30 cellular contexts compared by ENCODE assay signal in genomic region chr6:39913391-39913916, GRCh38. TPM values are rescaled to one million over a fixed set of nuclear protein-coding genes. Genes with fewer than 3 reads are reported as not detected.
"Had no signal": no experiment of that assay in that cellular context is flagged by ENCODE, and none has a peak within 500 bp of the region (broad histone marks: within the 10 kb centered on the region; RNA-seq: fewer than 3 reads in every experiment).

No MANE protein-coding gene starts in this region.

- ATAC-seq: activated CD4-positive, alpha-beta T cell treated with anti-CD3 and anti-CD28 coated beads for 36 hours; activated CD8-positive, alpha-beta memory T cell treated with anti-CD3 and anti-CD28 coated beads, Interleukin-2, amount 10 ng/mL, durations not matched to agents 7 days and 5 days; activated CD8-positive, alpha-beta T cell treated with anti-CD3 and anti-CD28 coated beads, Interleukin-2, amount 10 ng/mL, durations not matched to agents 7 days and 5 days; activated naive CD8-positive, alpha-beta T cell treated with anti-CD3 and anti-CD28 coated beads, Interleukin-2, amount 50 U/mL, for 24 hours had no signal

- FAIRE-seq: bronchial epithelial cell, TTC549 had no signal

- H3K27ac ChIP-seq: ascending aorta, cardiac muscle cell, VCaP had no signal

- H3K4me3 ChIP-seq: ascending aorta, cardiac muscle cell had no signal

- H3K4me1 ChIP-seq: ascending aorta had no signal

- H3K9me3 ChIP-seq: ascending aorta had no signal

- DNase-seq: activated B cell treated with CpG ODN at 0.5 μM for 24 hours; activated CD4-positive, alpha-beta memory T cell treated with anti-CD3 and anti-CD28 coated beads, Interleukin-2, amount 10 ng/mL, durations not matched to agents 7 days and 5 days; activated CD4-positive, alpha-beta T cell treated with anti-CD3 and anti-CD28 coated beads for 1 hour; activated CD4-positive, alpha-beta T cell treated with anti-CD3 and anti-CD28 coated beads for 36 hours; activated CD4-positive, alpha-beta T cell treated with anti-CD3 and anti-CD28 coated beads for 48 hours; activated CD4-positive, alpha-beta T cell treated with anti-CD3 and anti-CD28 coated beads, Interleukin-2, amount 10 ng/mL, durations not matched to agents 7 days and 5 days; activated CD4-positive, alpha-beta T cell treated with anti-CD3 and anti-CD28 coated beads, Interleukin-2, amount 50 U/mL, for 48 hours; activated CD8-positive, alpha-beta memory T cell treated with anti-CD3 and anti-CD28 coated beads for 24 hours; activated CD8-positive, alpha-beta memory T cell treated with anti-CD3 and anti-CD28 coated beads, Interleukin-2, amount 10 ng/mL, durations not matched to agents 7 days and 5 days; activated CD8-positive, alpha-beta memory T cell treated with anti-CD3 and anti-CD28 coated beads, Interleukin-2, amount 50 U/mL, for 48 hours; activated CD8-positive, alpha-beta T cell treated with anti-CD3 and anti-CD28 coated beads, Interleukin-2, amount 10 ng/mL, durations not matched to agents 7 days and 5 days; activated effector memory CD4-positive, alpha-beta T cell treated with Interleukin-2 at 50 U/mL for 16 hours; activated gamma-delta T cell; activated naive CD4-positive, alpha-beta T cell treated with anti-CD3 and anti-CD28 coated beads, Interleukin-2, amount 10 ng/mL, durations not matched to agents 7 days and 5 days; activated naive CD4-positive, alpha-beta T cell treated with Interleukin-2 at 50 U/mL for 16 hours; activated naive CD8-positive, alpha-beta T cell treated with anti-CD3 and anti-CD28 coated beads, Interleukin-2, amount 10 ng/mL, durations not matched to agents 7 days and 5 days; activated naive CD8-positive, alpha-beta T cell treated with anti-CD3 and anti-CD28 coated beads, Interleukin-2, amount 50 U/mL, for 24 hours; activated T-cell treated with anti-CD3 and anti-CD28 coated beads, Interleukin-2, amount 50 U/mL, for 24 hours; activated T-cell treated with anti-CD3 and anti-CD28 coated beads, Interleukin-2, amount 50 U/mL, for 48 hours; amygdala; anterior cingulate cortex; caudate nucleus; T-helper 1 cell; T-helper 2 cell; T-helper 9 cell had no signal

- H3K36me3 ChIP-seq: cardiac muscle cell had no signal

- H3K27me3 ChIP-seq: ascending aorta, cardiac muscle cell had no signal

RNA-seq across cellular contexts. Expression of gene MOCS1, which starts 20.8 kb away (rescaled TPM):
- total RNA-seq: activated CD4-positive, alpha-beta memory T cell treated with anti-CD3 and anti-CD28 coated beads, Interleukin-2, amount 10 ng/mL, durations not matched to agents 7 days and 5 days; activated CD8-positive, alpha-beta T cell treated with anti-CD3 and anti-CD28 coated beads, Interleukin-2, amount 10 ng/mL, durations not matched to agents 7 days and 5 days had no signal
